Comparison of ENCODE assay signal across 14 cellular contexts in genomic region chr22:21457023-21457787, GRCh38. TPM values are rescaled to one million over a fixed set of nuclear protein-coding genes. Genes with fewer than 3 reads are reported as not detected.
DNase-seq lines count a peak whose midpoint lies in the region; ATAC-seq and TF ChIP-seq lines count a peak whose summit lies in the region.
"Had no signal": no experiment of that assay in that cellular context is flagged by ENCODE, and none has a peak within 500 bp of the region (broad histone marks: within the 10 kb centered on the region; RNA-seq: fewer than 3 reads in every experiment).

No MANE protein-coding gene starts in this region.

- no peaks in the 10 kb centered on the region for H3F3A ChIP-seq in neural progenitor cell (ENCODE audit: low read depth)

- no peaks in the 10 kb centered on the region for H3K79me2 ChIP-seq in neural progenitor cell (ENCODE audit: low read depth)

- no peak overlapping the region for H2AFZ ChIP-seq in neural progenitor cell (replicated peaks)

- peak; percentile 30 for DNase-seq in EL
- DNase-seq in NT2/D1 (ENCODE audit: low read depth, low spot score), result no peak
- peak; percentile 26 to 41 for DNase-seq in foreskin fibroblast
- DNase-seq in neural progenitor cell (ENCODE audit: low spot score), result peak; percentile 3
- no peak for DNase-seq in esophagus muscularis mucosa (ENCODE audit: extremely low spot score)
- no peak for DNase-seq in effector memory CD8-positive, alpha-beta T cell
- DNase-seq in AG20443 (ENCODE audit: low spot score), result no peak
- DNase-seq: activated CD4-positive, alpha-beta T cell treated with anti-CD3 and anti-CD28 coated beads for 36 hours; effector CD8-positive, alpha-beta T cell; left ventricle myocardium inferior; MV-4-11; NCI-H226 had no signal

- TF ChIP-seq POLR2A in esophagus muscularis mucosa (IDR thresholded peaks at IDR 0.05; ENCODE audit: low read depth), result no peak

- ATAC-seq in effector memory CD8-positive, alpha-beta T cell (replicated peaks), result no peak
- ATAC-seq in HG03280 (IDR thresholded peaks at IDR 0.05; ENCODE audit: unreplicated experiment), result no peak
- ATAC-seq: activated CD4-positive, alpha-beta T cell treated with anti-CD3 and anti-CD28 coated beads for 36 hours had no signal

- 90% methylated on average over 19 of the region's 19 CpGs for WGBS in esophagus muscularis mucosa

- no peaks in the 10 kb centered on the region for H3K36me3 Mint-ChIP-seq in neural progenitor cell
- H3K36me3 Mint-ChIP-seq in effector memory CD8-positive, alpha-beta T cell (ENCODE audit: insufficient read depth), result peaks cover 3% of the 10 kb centered on the region

- H4K20me1 ChIP-seq in neural progenitor cell (ENCODE audit: low read depth), result no peaks in the 10 kb centered on the region

- no peak for TF ChIP-seq EP300 in esophagus muscularis mucosa (IDR thresholded peaks at IDR 0.05)

- no peak overlapping the region for H3K4me2 ChIP-seq in neural progenitor cell
- H3K4me2 ChIP-seq: BLaER1 treated with 17β-estradiol and CSF1 and Interleukin-3, amounts not matched to agents 10 nM and 100 nM had no signal

- H3K4me3 Mint-ChIP-seq in neural progenitor cell, result no peak overlapping the region
- no peak overlapping the region for H3K4me3 Mint-ChIP-seq in effector memory CD8-positive, alpha-beta T cell
- H3K4me3 Mint-ChIP-seq: activated CD4-positive, alpha-beta T cell treated with anti-CD3 and anti-CD28 coated beads for 36 hours had no signal

- peaks cover 10% of the 10 kb centered on the region for H3K4me1 Mint-ChIP-seq in neural progenitor cell
- H3K4me1 Mint-ChIP-seq in effector memory CD8-positive, alpha-beta T cell (ENCODE audit: low read depth in 2 of 2), result peaks cover 0 to 2% of the 10 kb centered on the region in 2 donors
- H3K4me1 Mint-ChIP-seq: activated CD4-positive, alpha-beta T cell treated with anti-CD3 and anti-CD28 coated beads for 36 hours had no signal

- H3K9me3 Mint-ChIP-seq in neural progenitor cell, result no peaks in the 10 kb centered on the region
- no peaks in the 10 kb centered on the region for H3K9me3 Mint-ChIP-seq in effector memory CD8-positive, alpha-beta T cell

- H3K36me3 ChIP-seq in NT2/D1 (ENCODE audit: insufficient read depth, insufficient read length, low read length) (no peaks in the 10 kb centered on the region), neural progenitor cell (no peaks in the 10 kb centered on the region), esophagus muscularis mucosa (no peaks in the 10 kb centered on the region)
- H3K36me3 ChIP-seq: left ventricle myocardium inferior had no signal

- H3K4me3 ChIP-seq in NT2/D1 (ENCODE audit: insufficient read length, low read depth) (no peak overlapping the region), foreskin fibroblast (ENCODE audit: low read depth in 1 of 2, low read length in 2 of 2) (no peak overlapping the region), neural progenitor cell (no peak overlapping the region), esophagus muscularis mucosa (no peak overlapping the region)
- H3K4me3 ChIP-seq: BLaER1 treated with 17β-estradiol and CSF1 and Interleukin-3, amounts not matched to agents 10 nM and 100 nM; left ventricle myocardium inferior had no signal

- TF ChIP-seq CTCF in foreskin fibroblast (IDR thresholded peaks at IDR 0.05; ENCODE audit: low read depth, low read length), result no peak
- no peak for TF ChIP-seq CTCF in neural progenitor cell (IDR thresholded peaks at IDR 0.05)
- no peak for TF ChIP-seq CTCF in esophagus muscularis mucosa (IDR thresholded peaks at IDR 0.05)

- intact Hi-C loops in esophagus muscularis mucosa (cut with DNase I), result no loop called here

- H3K27ac ChIP-seq in neural progenitor cell, result no peak overlapping the region
- H3K27ac ChIP-seq in esophagus muscularis mucosa (replicated peaks in 1 of 4), result no peak overlapping the region
- H3K27ac ChIP-seq: BLaER1 treated with 17β-estradiol and CSF1 and Interleukin-3, amounts not matched to agents 10 nM and 100 nM; left ventricle myocardium inferior had no signal

- peak overlapping the region; percentile 9 for H3K9ac ChIP-seq in NT2/D1 (ENCODE audit: insufficient read length, low read depth)
- no peak overlapping the region for H3K9ac ChIP-seq in neural progenitor cell
- H3K9ac ChIP-seq: BLaER1 treated with 17β-estradiol and CSF1 and Interleukin-3, amounts not matched to agents 10 nM and 100 nM had no signal

- H3K9me3 ChIP-seq in NT2/D1 (ENCODE audit: insufficient read depth, low read length) (no peaks in the 10 kb centered on the region), neural progenitor cell (ENCODE audit: low read depth) (no peaks in the 10 kb centered on the region), esophagus muscularis mucosa (no peaks in the 10 kb centered on the region)
- H3K9me3 ChIP-seq: BLaER1 treated with 17β-estradiol and CSF1 and Interleukin-3, amounts not matched to agents 10 nM and 100 nM; left ventricle myocardium inferior had no signal

- peaks cover 13% of the 10 kb centered on the region for H3K4me1 ChIP-seq in NT2/D1 (ENCODE audit: insufficient read depth, insufficient read length)
- H3K4me1 ChIP-seq in neural progenitor cell, result no peaks in the 10 kb centered on the region
- H3K4me1 ChIP-seq in esophagus muscularis mucosa, result no peaks in the 10 kb centered on the region
- H3K4me1 ChIP-seq: left ventricle myocardium inferior had no signal

- H3K27ac Mint-ChIP-seq in neural progenitor cell, result no peak overlapping the region
- peak overlapping the region in 1 of 2 donors; percentile 28 for H3K27ac Mint-ChIP-seq in effector memory CD8-positive, alpha-beta T cell
- H3K27ac Mint-ChIP-seq: activated CD4-positive, alpha-beta T cell treated with anti-CD3 and anti-CD28 coated beads for 36 hours had no signal

- H3K27me3 Mint-ChIP-seq in neural progenitor cell (ENCODE audit: insufficient read depth, low read depth), result peaks cover 7% of the 10 kb centered on the region
- H3K27me3 Mint-ChIP-seq in effector memory CD8-positive, alpha-beta T cell, result no peaks in the 10 kb centered on the region
- H3K27me3 Mint-ChIP-seq: activated CD4-positive, alpha-beta T cell treated with anti-CD3 and anti-CD28 coated beads for 36 hours had no signal

- H3K27me3 ChIP-seq in NT2/D1 (ENCODE audit: insufficient read depth, insufficient read length) (no peaks in the 10 kb centered on the region), neural progenitor cell (no peaks in the 10 kb centered on the region), esophagus muscularis mucosa (no peaks in the 10 kb centered on the region)
- H3K27me3 ChIP-seq: BLaER1 treated with 17β-estradiol and CSF1 and Interleukin-3, amounts not matched to agents 10 nM and 100 nM had no signal

RNA-seq across cellular contexts. Expression of gene TMEM191C, which starts 10.0 kb away (rescaled TPM):
- total RNA-seq in neural progenitor cell (ENCODE audit: low replicate concordance) (1.5 TPM in 1 of 2 replicates, not detected in the other), esophagus muscularis mucosa (1 to 10 TPM in 2 of 4 donors, under 1 TPM in 1, not detected in 1; 0.99 to 5.1 (median 3.8) TPM)

RNA-seq across cellular contexts. Expression of gene HIC2, which starts 40.0 kb away (rescaled TPM):
- total RNA-seq in neural progenitor cell (ENCODE audit: low replicate concordance), result 14.3 and 30.2 TPM in 2 replicates
- 1 to 10 TPM; 3.7 to 7.3 (median 5.4) TPM for total RNA-seq in esophagus muscularis mucosa

Comparison
In these comparisons a context has a peak if more than half of its experiments do, and no peak if none do; other contexts are left out.
1. DNase-seq: peak in EL (single experiment), foreskin fibroblast (2 of 2) and neural progenitor cell (single experiment); none in NT2/D1 (single experiment), esophagus muscularis mucosa (single experiment), effector memory CD8-positive, alpha-beta T cell (0 of 3) and AG20443 (single experiment).